In the genomic region with DNA sequence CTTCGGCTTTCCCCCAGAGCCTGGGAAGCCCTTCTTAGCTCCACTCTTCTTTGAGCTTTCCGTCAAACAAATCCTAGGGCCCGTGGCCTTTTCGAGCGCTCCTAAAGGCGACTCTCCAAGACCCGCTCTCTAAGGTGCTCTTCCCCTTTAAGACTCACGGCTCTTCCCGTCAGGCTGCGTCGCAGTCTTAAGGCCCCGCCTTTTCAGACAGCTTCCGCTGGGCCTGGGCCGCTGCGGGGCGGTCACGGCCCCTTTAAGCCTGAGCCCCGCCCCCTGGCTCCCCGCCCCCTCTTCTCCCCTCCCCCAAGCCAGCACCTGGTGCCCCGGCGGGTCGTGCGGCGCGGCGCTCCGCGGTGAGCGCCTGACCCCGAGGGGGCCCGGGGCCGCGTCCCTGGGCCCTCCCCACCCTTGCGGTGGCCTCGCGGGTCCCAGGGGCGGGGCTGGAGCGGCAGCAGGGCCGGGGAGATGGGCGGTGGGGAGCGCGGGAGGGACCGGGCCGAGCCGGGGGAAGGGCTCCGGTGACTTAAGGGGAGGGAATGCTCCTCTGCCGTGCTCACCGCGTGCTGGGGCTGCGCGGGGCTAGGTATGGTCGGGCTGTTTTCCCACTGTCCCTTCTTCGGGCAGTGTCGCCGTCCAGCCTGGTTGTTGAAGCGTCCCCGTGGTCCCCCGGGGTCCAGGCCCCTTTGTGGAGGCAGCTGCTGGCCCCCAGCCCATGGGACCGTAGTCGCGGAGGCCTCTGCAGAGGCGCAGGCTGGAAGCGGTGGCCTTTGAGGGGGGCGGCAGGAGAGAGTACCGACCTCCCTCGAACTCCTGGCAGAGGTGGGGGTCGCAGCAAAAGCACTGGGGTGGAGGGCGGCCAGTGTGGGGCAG, we compare ENCODE assay signal across 8 cellular contexts. TPM values are rescaled to one million over a fixed set of nuclear protein-coding genes. Genes with fewer than 3 reads are reported as not detected.
DNase-seq lines count a peak whose midpoint lies in the region; ATAC-seq and TF ChIP-seq lines count a peak whose summit lies in the region.

Gene PEX5, plus strand, starts transcription at position 289 of the 870 bp plus-strand sequence. CDS start 692 bp downstream, outside the sequence.

- H3K4me1 ChIP-seq in gastroesophageal sphincter (peaks cover 0 to 36% (median 16%) of the 10 kb centered on the region in 3 donors), neutrophil (ENCODE audit: control insufficient read depth in 1 of 2, insufficient read depth in 1 of 2, low read depth in 1 of 2, low read length in 1 of 2) (peaks cover 44 to 50% of the 10 kb centered on the region in 2 experiments)

- H3K4me3 ChIP-seq in HFF-Myc (replicated peaks; ENCODE audit: low read depth, low read length) (peak within 1 kb of the TSS; percentile 74), SK-N-MC (peak within 1 kb of the TSS; percentile 99), gastroesophageal sphincter (peak within 1 kb of the TSS; percentile 49 to 89), neutrophil (ENCODE audit: low read depth in 1 of 2, low read length in 1 of 2) (peak within 1 kb of the TSS; percentile 71 to 89)

- peak within 1 kb of the TSS; percentile 78 for H3K9ac ChIP-seq in SK-N-MC (ENCODE audit: insufficient read length)

- H3K36me3 ChIP-seq in SK-N-MC (ENCODE audit: insufficient read depth, low read length) = peaks cover 20% of the 10 kb centered on the region; the same call in 1 of the 2 replicates
- peaks cover 0 to 33% of the 10 kb centered on the region in 2 donors for H3K36me3 ChIP-seq in gastroesophageal sphincter
- H3K36me3 ChIP-seq in neutrophil = no peaks in the 10 kb centered on the region

- H3K27me3 Mint-ChIP-seq in activated naive CD4-positive, alpha-beta T cell treated with anti-CD3 and anti-CD28 coated beads, Interleukin-2, amount 10 ng/mL, durations not matched to agents 7 days and 5 days = no peaks in the 10 kb centered on the region

- H3K9me3 ChIP-seq in SK-N-MC (ENCODE audit: low read depth, low read length) = no peaks in the 10 kb centered on the region
- H3K9me3 ChIP-seq in gastroesophageal sphincter = no peaks in the 10 kb centered on the region
- no peaks in the 10 kb centered on the region for H3K9me3 ChIP-seq in neutrophil

- no peak for TF ChIP-seq CTCF in HFF-Myc (IDR thresholded peaks at IDR 0.05; ENCODE audit: low read depth, low read length, missing control alignments)
- no peak for TF ChIP-seq CTCF in gastroesophageal sphincter (IDR thresholded peaks at IDR 0.05)
- TF ChIP-seq CTCF in neutrophil (IDR thresholded peaks at IDR 0.05) = peak; percentile 39
- no peak for TF ChIP-seq CTCF in subcutaneous adipose tissue (IDR thresholded peaks at IDR 0.05; ENCODE audit: low read depth)

- H3K9me3 Mint-ChIP-seq in activated naive CD4-positive, alpha-beta T cell treated with anti-CD3 and anti-CD28 coated beads, Interleukin-2, amount 10 ng/mL, durations not matched to agents 7 days and 5 days = no peaks in the 10 kb centered on the region

- H3K27ac Mint-ChIP-seq in activated naive CD4-positive, alpha-beta T cell treated with anti-CD3 and anti-CD28 coated beads, Interleukin-2, amount 10 ng/mL, durations not matched to agents 7 days and 5 days = peak within 1 kb of the TSS; percentile 91

- peaks cover 17% of the 10 kb centered on the region for H3K36me3 Mint-ChIP-seq in activated naive CD4-positive, alpha-beta T cell treated with anti-CD3 and anti-CD28 coated beads, Interleukin-2, amount 10 ng/mL, durations not matched to agents 7 days and 5 days

- peak; percentile 98 for ATAC-seq in gastroesophageal sphincter

- H3K4me3 Mint-ChIP-seq in activated naive CD4-positive, alpha-beta T cell treated with anti-CD3 and anti-CD28 coated beads, Interleukin-2, amount 10 ng/mL, durations not matched to agents 7 days and 5 days = peak within 1 kb of the TSS; percentile 92

- WGBS in gastroesophageal sphincter (ENCODE audit: low coverage in 1 of 2), 2 donors = 0% methylated on average over 1 to 3 of the region's 68 CpGs

- H3K27me3 ChIP-seq in gastroesophageal sphincter (no peaks in the 10 kb centered on the region), neutrophil (no peaks in the 10 kb centered on the region)

- H3K27ac ChIP-seq in SK-N-MC (no peak within 1 kb of the TSS), gastroesophageal sphincter (peak within 1 kb of the TSS; percentile 85 to 97 (median 94)), neutrophil (peak within 1 kb of the TSS; percentile 84)

- DNase-seq in GM04503 (ENCODE audit: low read depth) (peak; percentile 51), HFF-Myc (ENCODE audit: extremely low read depth, low read depth) (peak; percentile 67), MV-4-11 (lab: John Stamatoyannopoulos, UW) (peak; percentile 91), SK-N-MC (ENCODE audit: low read depth, low spot score) (peak; percentile 45)
- peak; percentile 90 for DNase-seq in activated naive CD4-positive, alpha-beta T cell treated with anti-CD3 and anti-CD28 coated beads, Interleukin-2, amount 10 ng/mL, durations not matched to agents 7 days and 5 days

- CTCF ChIA-PET in activated naive CD4-positive, alpha-beta T cell treated with anti-CD3 and anti-CD28 coated beads, Interleukin-2, amount 10 ng/mL, durations not matched to agents 7 days and 5 days (lab: Charles Lee) = interaction anchor here (0.7 to 1.6 kb wide), 4 partner anchors 25 to 50 kb away, joined by 4 to 7 read pairs (median 5); no protein-coding TSS in a partner anchor

- no peak for TF ChIP-seq EP300 in gastroesophageal sphincter (IDR thresholded peaks at IDR 0.05)

- peaks cover 32% of the 10 kb centered on the region for H3K4me1 Mint-ChIP-seq in activated naive CD4-positive, alpha-beta T cell treated with anti-CD3 and anti-CD28 coated beads, Interleukin-2, amount 10 ng/mL, durations not matched to agents 7 days and 5 days

- no peak for TF ChIP-seq POLR2A in gastroesophageal sphincter (IDR thresholded peaks at IDR 0.05)

RNA-seq across cellular contexts. Expression of gene PEX5, which starts in this region (rescaled TPM):
- total RNA-seq in gastroesophageal sphincter = 10 to 100 TPM; 36.8 to 53.2 (median 47.4) TPM
- 10 to 100 TPM; 62.6 to 94.6 (median 70.5) TPM for total RNA-seq in subcutaneous adipose tissue
